In genomic region chr9:21856301-21857094, GRCh38 we compare ENCODE assay signal across 19 cellular contexts. TPM values are rescaled to one million over a fixed set of nuclear protein-coding genes. Genes with fewer than 3 reads are reported as not detected.
DNase-seq lines count a peak whose midpoint lies in the region; ATAC-seq, FAIRE-seq and TF ChIP-seq lines count a peak whose summit lies in the region.
"Had no signal": no experiment of that assay in that cellular context is flagged by ENCODE, and none has a peak within 500 bp of the region (broad histone marks: within the 10 kb centered on the region; RNA-seq: fewer than 3 reads in every experiment).

No MANE protein-coding gene starts in this region.

- no peaks in the 10 kb centered on the region for H3K9me3 Mint-ChIP-seq in Calu3 (ENCODE audit: low read depth, unreplicated experiment)
- H3K9me3 Mint-ChIP-seq: activated T-helper 1 cell treated with anti-CD3 and anti-CD28 coated beads, Interleukin-12 subunit alpha, Interleukin-12 subunit beta, Interleukin-2, Interleukin-4 antibody, amounts not matched to agents 30 ng/mL and 10 ng/mL and 1 ng/mL, durations not matched to agents 14 hours and 24 hours and 36 hours; CD4-positive, alpha-beta T cell; nephron progenitor cell had no signal

- H3K27me3 ChIP-seq in pancreas: no peaks in the 10 kb centered on the region
- H3K27me3 ChIP-seq: SJCRH30 had no signal

- peaks cover 51% of the 10 kb centered on the region for H3K4me1 Mint-ChIP-seq in Calu3 (ENCODE audit: low read depth, unreplicated experiment)
- H3K4me1 Mint-ChIP-seq: nephron progenitor cell had no signal

- no peak overlapping the region for H3K4me3 ChIP-seq in pancreas
- H3K4me3 ChIP-seq: lung, SJCRH30 had no signal

- H3K4me1 ChIP-seq in pancreas: peaks cover 30 to 51% (median 48%) of the 10 kb centered on the region in 3 donors
- H3K4me1 ChIP-seq: SJCRH30 had no signal

- peak; percentile 48 to 64 (median 60) for ATAC-seq in pancreas
- ATAC-seq in HG02970 (IDR thresholded peaks at IDR 0.05; ENCODE audit: low FRiP score, unreplicated experiment): no peak

- WGBS in pancreas, 2 donors: 56 to 63% methylated on average over 5 of the region's 5 CpGs

- CTCF ChIA-PET in Calu3 (lab: Charles Lee): interaction anchor here (0.6 kb wide), 2 partner anchors 20 to 388 kb away, joined by 4 to 5 read pairs; no protein-coding TSS in a partner anchor

- peaks cover 56% of the 10 kb centered on the region for H3K36me3 Mint-ChIP-seq in Calu3 (ENCODE audit: insufficient read depth, unreplicated experiment)

- H3K27me3 Mint-ChIP-seq in Calu3 (ENCODE audit: unreplicated experiment): no peaks in the 10 kb centered on the region
- H3K27me3 Mint-ChIP-seq: CD4-positive, alpha-beta T cell had no signal

- FAIRE-seq in pancreas (lab: Jason Lieb, UNC): no peak
- FAIRE-seq: H54 had no signal

- no peaks in the 10 kb centered on the region for H3K9me3 ChIP-seq in pancreas
- H3K9me3 ChIP-seq: SJCRH30 had no signal

- TF ChIP-seq CTCF in Calu3 (IDR thresholded peaks at IDR 0.05; ENCODE audit: unreplicated experiment) (no peak), pancreas (IDR thresholded peaks at IDR 0.05) (no peak)

- peak overlapping the region; percentile 99 for H3K27ac Mint-ChIP-seq in Calu3 (ENCODE audit: unreplicated experiment)
- H3K27ac Mint-ChIP-seq: activated T-helper 1 cell treated with anti-CD3 and anti-CD28 coated beads, Interleukin-12 subunit alpha, Interleukin-12 subunit beta, Interleukin-2, Interleukin-4 antibody, amounts not matched to agents 30 ng/mL and 10 ng/mL and 1 ng/mL, durations not matched to agents 14 hours and 24 hours and 36 hours; CD4-positive, alpha-beta T cell; nephron progenitor cell had no signal

- H3K36me3 ChIP-seq in pancreas: no peaks in the 10 kb centered on the region

- H3K27ac ChIP-seq in pancreas: peak overlapping the region in 3 of 4 donors; percentile 37 to 87 (median 80)
- H3K27ac ChIP-seq: SJCRH30 had no signal

- peak; percentile 38 for DNase-seq in Calu3
- peak; percentile 71 for DNase-seq in RPMI7951 (ENCODE audit: low read depth)
- DNase-seq in fibroblast of gingiva (ENCODE audit: low read depth): peak; percentile 77
- peak in 3 of 6 donors; percentile 22 to 43 (median 25) for DNase-seq in pancreas
- DNase-seq in DMS114 treated with DMSO at 0.1 percent for 48 hours (lab: John Stamatoyannopoulos, UW; ENCODE audit: unreplicated experiment): no peak
- no peak for DNase-seq in mucosa of gallbladder (ENCODE audit: low spot score)
- DNase-seq: activated CD4-positive, alpha-beta T cell treated with anti-CD3 and anti-CD28 coated beads, Interleukin-2, amount 50 U/mL, for 1 hour; amniotic stem cell; CD4-positive, alpha-beta T cell; foreskin melanocyte; NCI-H1694; NCI-H446; nephron progenitor cell; SJCRH30; stimulated activated CD4-positive, alpha-beta T cell treated with anti-CD3 and anti-CD28 coated beads, Interleukin-2, amount 100 ng/mL, for 24 hours had no signal

- intact Hi-C loops in Calu3 (cut with micrococcal nuclease; ENCODE audit: unreplicated experiment) (no loop called here), pancreas (cut with DNase I) (no loop called here)

- no peak overlapping the region for H3K4me3 Mint-ChIP-seq in Calu3 (ENCODE audit: low read depth, unreplicated experiment)
- H3K4me3 Mint-ChIP-seq: activated T-helper 1 cell treated with anti-CD3 and anti-CD28 coated beads, Interleukin-12 subunit alpha, Interleukin-12 subunit beta, Interleukin-2, Interleukin-4 antibody, amounts not matched to agents 30 ng/mL and 10 ng/mL and 1 ng/mL, durations not matched to agents 14 hours and 24 hours and 36 hours; CD4-positive, alpha-beta T cell; nephron progenitor cell had no signal

- TSS peak; percentile 3 for BruUV-seq in Calu3 (replicated peaks; lab: Mats Ljungman, UMichigan)

RNA-seq across cellular contexts. Expression of gene MTAP, which starts 54.1 kb away (rescaled TPM):
- total RNA-seq in Calu3 (2022) (139 and 177 TPM in 2 replicates), pancreas (10 to 100 TPM; 13.3 to 26.7 (median 18.6) TPM), mucosa of gallbladder (29.2 TPM)
- total RNA-seq in RPMI7951 (2014; rRNA removed; shearing (Covaris generic)): 25.7 and 34.0 TPM in 2 replicates
- polyA plus RNA-seq in pancreas: 1 to 10 TPM; 4.7 to 6.5 TPM

Comparison
In these comparisons a context has a peak if more than half of its experiments do, and no peak if none do; other contexts are left out.
1. DNase-seq: peak in Calu3 (single experiment), RPMI7951 (single experiment) and fibroblast of gingiva (single experiment); none in DMS114 treated with DMSO at 0.1 percent for 48 hours (single experiment) and mucosa of gallbladder (single experiment).